Comparison of ENCODE assay signal across 28 cellular contexts in the genomic region with DNA sequence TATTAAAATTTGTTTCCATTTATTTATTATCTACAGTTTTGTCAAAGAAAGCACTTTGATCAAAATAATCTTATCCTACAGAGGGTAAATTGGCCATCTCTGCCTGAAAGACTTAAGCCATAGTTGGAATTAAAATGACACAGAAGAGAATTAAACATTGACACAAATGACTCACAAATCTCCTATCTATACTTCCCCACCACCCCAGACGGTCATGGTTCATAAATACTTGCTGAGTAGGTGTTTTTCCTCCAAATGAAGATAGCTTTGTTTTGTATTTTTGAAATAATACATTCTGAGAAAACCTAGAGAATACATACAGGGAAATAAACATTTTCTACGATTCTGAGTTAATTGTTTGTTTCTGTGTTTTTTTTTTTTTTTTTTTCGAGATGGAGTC.
"Had no signal": no experiment of that assay in that cellular context is flagged by ENCODE, and none has a peak within 500 bp of the region (broad histone marks: within the 10 kb centered on the region; RNA-seq: fewer than 3 reads in every experiment).

No MANE protein-coding gene starts in this region.

- DNase-seq: activated CD4-positive, alpha-beta memory T cell treated with anti-CD3 and anti-CD28 coated beads, Interleukin-2, amount 10 ng/mL, durations not matched to agents 7 days and 5 days; activated CD4-positive, alpha-beta T cell treated with anti-CD3 and anti-CD28 coated beads for 1 hour; activated CD4-positive, alpha-beta T cell treated with anti-CD3 and anti-CD28 coated beads for 4 hours; activated CD4-positive, alpha-beta T cell treated with anti-CD3 and anti-CD28 coated beads, Interleukin-2, amount 10 ng/mL, durations not matched to agents 7 days and 5 days; activated CD4-positive, alpha-beta T cell treated with anti-CD3 and anti-CD28 coated beads, Interleukin-2, amount 50 U/mL, for 4 hours; activated CD4-positive, CD25-positive, alpha-beta regulatory T cell; activated CD8-positive, alpha-beta memory T cell treated with anti-CD3 and anti-CD28 coated beads, Interleukin-2, amount 50 U/mL, for 48 hours; activated gamma-delta T cell; activated naive CD4-positive, alpha-beta T cell; activated naive CD4-positive, alpha-beta T cell treated with anti-CD3 and anti-CD28 coated beads, Interleukin-2, amount 10 ng/mL, durations not matched to agents 7 days and 5 days; activated naive CD8-positive, alpha-beta T cell treated with anti-CD3 and anti-CD28 coated beads, Interleukin-2, amount 10 ng/mL, durations not matched to agents 7 days and 5 days; activated T-cell treated with anti-CD3 and anti-CD28 coated beads for 4 hours; activated T-cell treated with anti-CD3 and anti-CD28 coated beads, Interleukin-2, amount 50 U/mL, for 24 hours; activated T-cell treated with anti-CD3 and anti-CD28 coated beads, Interleukin-2, amount 50 U/mL, for 72 hours; cortex of kidney; dermis blood vessel endothelial cell; effector CD4-positive, alpha-beta T cell; effector memory CD8-positive, alpha-beta T cell; erythroblast; foreskin melanocyte; heart right ventricle; T-helper 2 cell had no signal

- H3K27me3 ChIP-seq: ascending aorta, esophagus muscularis mucosa, gastroesophageal sphincter, heart right ventricle had no signal

- ATAC-seq: activated naive CD4-positive, alpha-beta T cell treated with anti-CD3 and anti-CD28 coated beads, Interleukin-2, amount 50 U/mL, for 72 hours; activated T-cell treated with anti-CD3 and anti-CD28 coated beads, Interleukin-2, amount 50 U/mL, for 72 hours; effector memory CD8-positive, alpha-beta T cell; gastroesophageal sphincter; heart right ventricle had no signal

- H3K36me3 ChIP-seq: ascending aorta, esophagus muscularis mucosa, gastroesophageal sphincter, heart right ventricle had no signal

- H3K9me3 ChIP-seq: ascending aorta, esophagus muscularis mucosa, gastroesophageal sphincter had no signal

- H3K4me3 ChIP-seq: ascending aorta, esophagus muscularis mucosa, gastroesophageal sphincter, heart right ventricle had no signal

- H3K27ac ChIP-seq: ascending aorta, esophagus muscularis mucosa, gastroesophageal sphincter, heart right ventricle had no signal

- FAIRE-seq: bronchial epithelial cell, colon had no signal

- H3K4me1 ChIP-seq: ascending aorta had no signal
